Comparison of ENCODE assay signal across 8 cellular contexts in genomic region chr2:112646791-112647720, GRCh38. TPM values are rescaled to one million over a fixed set of nuclear protein-coding genes. Genes with fewer than 3 reads are reported as not detected.
DNase-seq lines count a peak whose midpoint lies in the region; ATAC-seq and TF ChIP-seq lines count a peak whose summit lies in the region.

No MANE protein-coding gene starts in this region.

- H3K4me1 ChIP-seq in body of pancreas: peaks cover 49% of the 10 kb centered on the region
- H3K4me1 ChIP-seq in mesenchymal stem cell (ENCODE audit: control insufficient read depth, insufficient read depth, low read depth, low read length): peaks cover 6% of the 10 kb centered on the region

- H3K27ac ChIP-seq in body of pancreas (peak overlapping the region in 2 of 4 donors; percentile 99), mesenchymal stem cell (ENCODE audit: low read length, poor library complexity, severe bottlenecking) (no peak overlapping the region)

- peak overlapping the region; percentile 82 to 91 for H3K4me3 ChIP-seq in body of pancreas
- peak overlapping the region; percentile 58 to 90 for H3K4me3 ChIP-seq in mesenchymal stem cell (ENCODE audit: insufficient read depth in 1 of 2, low read depth in 1 of 2, low read length in 2 of 2)

- H3K4ac ChIP-seq in mesenchymal stem cell (ENCODE audit: low read depth in 1 of 2, low read length in 2 of 2): peak overlapping the region in 1 of 2 experiments; percentile 42

- H2BK12ac ChIP-seq in mesenchymal stem cell (ENCODE audit: low read length in 2 of 2): no peak overlapping the region

- no peak overlapping the region for H2AK5ac ChIP-seq in mesenchymal stem cell (ENCODE audit: low read length, severe bottlenecking)

- H2AFZ ChIP-seq in mesenchymal stem cell (ENCODE audit: low read depth, low read length): no peak overlapping the region

- no peak overlapping the region for H2BK5ac ChIP-seq in mesenchymal stem cell (ENCODE audit: low read depth, low read length, poor library complexity, severe bottlenecking)

- peak overlapping the region; percentile 95 for H3K9ac ChIP-seq in mesenchymal stem cell (ENCODE audit: low read length)

- peak overlapping the region; percentile 5 for H4K91ac ChIP-seq in mesenchymal stem cell (ENCODE audit: low read length)

- H3K36me3 ChIP-seq in body of pancreas (replicated peaks in 1 of 2; ENCODE audit: insufficient read depth in 1 of 2, low read depth in 2 of 2) (peaks cover 6 to 10% of the 10 kb centered on the region in 2 donors), mesenchymal stem cell (ENCODE audit: control insufficient read depth in 1 of 2, insufficient read depth in 2 of 2, low read depth in 1 of 2, low read length in 2 of 2) (peaks cover 8 to 54% of the 10 kb centered on the region in 2 experiments)

- peak; percentile 59 for DNase-seq in DMS79 treated with DMSO at 0.1 percent for 48 hours (lab: John Stamatoyannopoulos, UW)
- DNase-seq in DMS79 (lab: John Stamatoyannopoulos, UW): no peak
- peak; percentile 2 for DNase-seq in NCI-H1105 (lab: John Stamatoyannopoulos, UW)
- DNase-seq in body of pancreas: no peak
- DNase-seq in mesenchymal stem cell: peak; percentile 36

- ATAC-seq in body of pancreas: no peak
- no peak for ATAC-seq in HG02970 (IDR thresholded peaks at IDR 0.05; ENCODE audit: low FRiP score, unreplicated experiment)
- ATAC-seq in GM18909 (IDR thresholded peaks at IDR 0.05; ENCODE audit: poor library complexity, unreplicated experiment): no peak
- ATAC-seq in HG02798 (IDR thresholded peaks at IDR 0.05; ENCODE audit: poor library complexity, unreplicated experiment): no peak

- H3K4me2 ChIP-seq in mesenchymal stem cell (ENCODE audit: low read length, poor library complexity, severe bottlenecking): peak overlapping the region; percentile 68

- no peak overlapping the region for H3K14ac ChIP-seq in mesenchymal stem cell (ENCODE audit: low read length in 2 of 2)

- 55 to 58% methylated on average over 19 to 21 of the region's 21 CpGs for WGBS in body of pancreas, 2 donors
- 35% methylated on average over 19 of the region's 21 CpGs for WGBS in mesenchymal stem cell

- H3K23ac ChIP-seq in mesenchymal stem cell (ENCODE audit: low read length in 2 of 2): peak overlapping the region in 1 of 2 experiments; percentile 14

- peaks cover 4% of the 10 kb centered on the region for H3K79me1 ChIP-seq in mesenchymal stem cell (replicated peaks; ENCODE audit: low read length, poor library complexity, severe bottlenecking)

- H3K27me3 ChIP-seq in body of pancreas (no peaks in the 10 kb centered on the region), mesenchymal stem cell (ENCODE audit: control insufficient read depth in 1 of 2, insufficient read depth in 1 of 2, low read length in 2 of 2) (no peaks in the 10 kb centered on the region)

- no peak overlapping the region for H2BK15ac ChIP-seq in mesenchymal stem cell (ENCODE audit: low read depth, poor library complexity, severe bottlenecking)

- H3K18ac ChIP-seq in mesenchymal stem cell (ENCODE audit: low read depth in 1 of 2, low read length in 2 of 2): peak overlapping the region in 1 of 2 experiments; percentile 55

- TF ChIP-seq CTCF in body of pancreas (IDR thresholded peaks at IDR 0.05): no peak

- no peak overlapping the region for H4K8ac ChIP-seq in mesenchymal stem cell (ENCODE audit: low read length)

- intact Hi-C loops in body of pancreas (cut with DNase I): no loop called here

- no peaks in the 10 kb centered on the region for H3K9me3 ChIP-seq in body of pancreas
- no peaks in the 10 kb centered on the region for H3K9me3 ChIP-seq in mesenchymal stem cell (ENCODE audit: control insufficient read depth, low read length)

- TF ChIP-seq POLR2A in body of pancreas (IDR thresholded peaks at IDR 0.05): no peak

- H2BK120ac ChIP-seq in mesenchymal stem cell (ENCODE audit: low read depth, low read length): no peak overlapping the region

RNA-seq across cellular contexts. Expression of gene SLC20A1, which starts 1.3 kb away (rescaled TPM):
- 10 to 100 TPM; 20.5 to 50.1 TPM for total RNA-seq in body of pancreas
- 115 TPM for polyA plus RNA-seq in mesenchymal stem cell (2013, experiment 1 of 2)
- 115 TPM for polyA plus RNA-seq in mesenchymal stem cell (2013, experiment 2 of 2)

Comparison
In these comparisons a context has a peak if more than half of its experiments do, and no peak if none do; other contexts are left out.
1. DNase-seq: peak in DMS79 treated with DMSO at 0.1 percent for 48 hours (single experiment), NCI-H1105 (single experiment) and mesenchymal stem cell (single experiment); none in DMS79 (single experiment) and body of pancreas (0 of 4).